In genomic region chr12:4538207-4539160, GRCh38 we compare ENCODE assay signal across 8 cellular contexts. TPM values are rescaled to one million over a fixed set of nuclear protein-coding genes. Genes with fewer than 3 reads are reported as not detected.
A peak's percentile ranks its signal among the peaks of the same experiment; 100 is the strongest.
DNase-seq lines count a peak whose midpoint lies in the region; ATAC-seq and TF ChIP-seq lines count a peak whose summit lies in the region.

A gene with protein sequence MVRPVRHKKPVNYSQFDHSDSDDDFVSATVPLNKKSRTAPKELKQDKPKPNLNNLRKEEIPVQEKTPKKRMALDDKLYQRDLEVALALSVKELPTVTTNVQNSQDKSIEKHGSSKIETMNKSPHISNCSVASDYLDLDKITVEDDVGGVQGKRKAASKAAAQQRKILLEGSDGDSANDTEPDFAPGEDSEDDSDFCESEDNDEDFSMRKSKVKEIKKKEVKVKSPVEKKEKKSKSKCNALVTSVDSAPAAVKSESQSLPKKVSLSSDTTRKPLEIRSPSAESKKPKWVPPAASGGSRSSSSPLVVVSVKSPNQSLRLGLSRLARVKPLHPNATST (plus strand): TSS chr12:4538890. CDS start chr12:4538940, 50 bp downstream.

- H3K4me3 Mint-ChIP-seq in activated naive CD8-positive, alpha-beta T cell treated with anti-CD3 and anti-CD28 coated beads, Interleukin-2, amount 10 ng/mL, durations not matched to agents 7 days and 5 days, result peak within 1 kb of the TSS; percentile 100
- peak within 1 kb of the TSS; percentile 100 for H3K4me3 Mint-ChIP-seq in osteocyte (ENCODE audit: unreplicated experiment)

- peak in 1 of 2 donors; percentile 47 for TF ChIP-seq POLR2A in thyroid gland (IDR thresholded peaks at IDR 0.05)

- ATAC-seq in HG02678 (IDR thresholded peaks at IDR 0.05; ENCODE audit: unreplicated experiment), result peak; percentile 92
- peak; percentile 98 for ATAC-seq in activated naive CD8-positive, alpha-beta T cell treated with anti-CD3 and anti-CD28 coated beads, Interleukin-2, amount 10 ng/mL, durations not matched to agents 7 days and 5 days (ENCODE audit: low read depth)

- no peaks in the 10 kb centered on the region for H3K9me2 ChIP-seq in SU-DHL-6 (replicated peaks; ENCODE audit: insufficient read depth, low read length)

- peak within 1 kb of the TSS; percentile 86 for H3K4me3 ChIP-seq in SU-DHL-6 (ENCODE audit: insufficient read depth, low read length, poor library complexity, severe bottlenecking)
- H3K4me3 ChIP-seq in thyroid gland (replicated peaks in 1 of 3), result peak within 1 kb of the TSS in 2 of 3 donors; percentile 60 to 90

- H3F3A ChIP-seq in SU-DHL-6 (ENCODE audit: insufficient read depth), result peaks cover 28% of the 10 kb centered on the region

- peak within 1 kb of the TSS; percentile 96 for H3K27ac Mint-ChIP-seq in activated naive CD8-positive, alpha-beta T cell treated with anti-CD3 and anti-CD28 coated beads, Interleukin-2, amount 10 ng/mL, durations not matched to agents 7 days and 5 days
- H3K27ac Mint-ChIP-seq in osteocyte (ENCODE audit: unreplicated experiment), result peak within 1 kb of the TSS; percentile 99

- H3K36me3 Mint-ChIP-seq in activated naive CD8-positive, alpha-beta T cell treated with anti-CD3 and anti-CD28 coated beads, Interleukin-2, amount 10 ng/mL, durations not matched to agents 7 days and 5 days, result peaks cover 3% of the 10 kb centered on the region
- H3K36me3 Mint-ChIP-seq in osteocyte (ENCODE audit: unreplicated experiment), result no peaks in the 10 kb centered on the region

- H2AFZ ChIP-seq in SU-DHL-6 (ENCODE audit: low read depth, low read length, severe bottlenecking), result peak within 1 kb of the TSS; percentile 73

- no peaks in the 10 kb centered on the region for H3K9me3 ChIP-seq in SU-DHL-6 (ENCODE audit: insufficient read depth, low read length)
- no peaks in the 10 kb centered on the region for H3K9me3 ChIP-seq in thyroid gland

- WGBS in thyroid gland, 2 donors, result 1% methylated on average over 49 of the region's 49 CpGs

- peak within 1 kb of the TSS; percentile 97 for H3K4me2 ChIP-seq in SU-DHL-6 (ENCODE audit: low read depth, low read length, poor library complexity, severe bottlenecking)

- intact Hi-C loops in head of caudate nucleus (cut with DNase I), result no loop called here
- intact Hi-C loops in thyroid gland (cut with DNase I), result no loop called here

- peaks cover 23% of the 10 kb centered on the region for H3K4me1 Mint-ChIP-seq in activated naive CD8-positive, alpha-beta T cell treated with anti-CD3 and anti-CD28 coated beads, Interleukin-2, amount 10 ng/mL, durations not matched to agents 7 days and 5 days
- peaks cover 35% of the 10 kb centered on the region for H3K4me1 Mint-ChIP-seq in osteocyte (ENCODE audit: unreplicated experiment)

- H3K27me3 ChIP-seq in SU-DHL-6 (ENCODE audit: low read length) (no peaks in the 10 kb centered on the region), thyroid gland (no peaks in the 10 kb centered on the region)

- H3K36me3 ChIP-seq in SU-DHL-6 (ENCODE audit: low read length) (peaks cover 27% of the 10 kb centered on the region; the same call in 1 of the 2 replicates), thyroid gland (peaks cover 0 to 6% of the 10 kb centered on the region in 2 donors)

- H3K4me1 ChIP-seq in thyroid gland, result peaks cover 8 to 16% of the 10 kb centered on the region in 2 donors

- POLR2A ChIA-PET in activated naive CD8-positive, alpha-beta T cell treated with anti-CD3 and anti-CD28 coated beads, Interleukin-2, amount 10 ng/mL, durations not matched to agents 7 days and 5 days (lab: Charles Lee), result interaction anchor here (0.6 to 1.4 kb wide), 3 partner anchors 41 to 263 kb away, joined by 3 to 8 read pairs (median 3); partner anchors contain the start of genes AKAP3 and NDUFA9

- no peaks in the 10 kb centered on the region for H3K27me3 Mint-ChIP-seq in activated naive CD8-positive, alpha-beta T cell treated with anti-CD3 and anti-CD28 coated beads, Interleukin-2, amount 10 ng/mL, durations not matched to agents 7 days and 5 days
- no peaks in the 10 kb centered on the region for H3K27me3 Mint-ChIP-seq in osteocyte (ENCODE audit: unreplicated experiment)

- DNase-seq in GM10266 (ENCODE audit: extremely low spot score) (peak; percentile 90), NCI-H128 (lab: John Stamatoyannopoulos, UW; ENCODE audit: unreplicated experiment) (peak; percentile 98), head of caudate nucleus (peak; percentile 88 to 98 (median 95)), osteocyte (ENCODE audit: extremely low spot score, unreplicated experiment) (peak; percentile 98), thyroid gland (peak; percentile 91 to 94)
- DNase-seq in activated naive CD8-positive, alpha-beta T cell treated with anti-CD3 and anti-CD28 coated beads, Interleukin-2, amount 10 ng/mL, durations not matched to agents 7 days and 5 days, result peak; percentile 94

- no peaks in the 10 kb centered on the region for H4K20me1 ChIP-seq in SU-DHL-6 (ENCODE audit: low read depth, low read length)

- TF ChIP-seq CTCF in GM10266 (IDR thresholded peaks at IDR 0.05; ENCODE audit: control insufficient read depth, insufficient read depth, low read depth, missing control alignments) (no peak), SU-DHL-6 (IDR thresholded peaks at IDR 0.05; ENCODE audit: insufficient read depth, low read length, poor library complexity, severe bottlenecking) (no peak), osteocyte (IDR thresholded peaks at IDR 0.05) (no peak), thyroid gland (IDR thresholded peaks at IDR 0.05) (no peak)

- H3K27ac ChIP-seq in SU-DHL-6 (ENCODE audit: low read depth, low read length), result peak within 1 kb of the TSS; percentile 88
- H3K27ac ChIP-seq in thyroid gland, result peak within 1 kb of the TSS; percentile 95 to 98 (median 98)

- peak within 1 kb of the TSS; percentile 89 for H3K9ac ChIP-seq in SU-DHL-6 (ENCODE audit: low read length)

- peaks cover 68% of the 10 kb centered on the region for H3K79me2 ChIP-seq in SU-DHL-6 (ENCODE audit: insufficient read depth, low read length)

- H3K9me3 Mint-ChIP-seq in activated naive CD8-positive, alpha-beta T cell treated with anti-CD3 and anti-CD28 coated beads, Interleukin-2, amount 10 ng/mL, durations not matched to agents 7 days and 5 days, result no peaks in the 10 kb centered on the region
- H3K9me3 Mint-ChIP-seq in osteocyte (ENCODE audit: unreplicated experiment), result no peaks in the 10 kb centered on the region

RNA-seq across cellular contexts. Expression of the gene that starts here (rescaled TPM):
- 10 to 100 TPM; 44.6 to 50.2 TPM for total RNA-seq in activated naive CD8-positive, alpha-beta T cell treated with anti-CD3 and anti-CD28 coated beads, Interleukin-2, amount 10 ng/mL, durations not matched to agents 7 days and 5 days
- total RNA-seq in osteocyte (4.4 and 6.7 TPM in 2 replicates), thyroid gland (10 to 100 TPM in 1 of 4 donors, 1 to 10 TPM in 2, under 1 TPM in 1; 0.67 to 10.2 (median 3.1) TPM)

Comparison
In these comparisons a context has a peak if more than half of its experiments do, and no peak if none do; other contexts are left out.
1. Peak in every context shown above with its lines: DNase-seq, ATAC-seq, H3K4me3 ChIP-seq and H3K27ac ChIP-seq.